8 cellular contexts compared by ENCODE assay signal in the genomic region with DNA sequence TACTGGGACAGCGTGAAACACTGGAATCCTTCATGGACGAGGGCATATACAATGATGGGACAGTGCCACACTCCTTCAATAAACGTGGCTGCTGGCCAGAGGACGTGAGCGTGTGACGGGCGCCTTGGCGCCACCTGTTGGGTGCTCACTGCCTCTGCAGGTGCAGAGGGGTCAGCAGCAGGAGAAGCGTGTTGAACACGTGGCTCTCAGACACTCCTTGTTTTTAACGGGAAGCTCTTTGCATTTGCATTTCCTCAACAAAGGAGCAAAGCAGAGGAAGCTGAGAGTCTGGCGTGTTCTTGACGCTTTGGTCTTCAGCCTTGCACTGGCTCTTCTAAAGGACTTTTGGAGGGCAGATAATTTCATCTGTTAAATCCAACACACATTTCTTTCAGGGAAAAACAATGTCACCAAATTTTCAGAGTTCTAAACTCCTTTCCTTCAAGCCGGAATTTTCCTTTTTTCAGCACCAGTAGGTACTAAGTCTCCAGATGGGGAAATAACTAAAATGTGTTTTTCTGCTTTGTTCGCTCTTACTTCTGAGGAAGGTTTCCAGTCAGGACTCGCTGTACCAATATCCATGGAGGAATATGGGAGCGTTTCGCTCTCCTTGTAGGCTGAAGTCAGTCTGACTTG. TPM values are rescaled to one million over a fixed set of nuclear protein-coding genes. Genes with fewer than 3 reads are reported as not detected.
DNase-seq lines count a peak whose midpoint lies in the region; ATAC-seq and TF ChIP-seq lines count a peak whose summit lies in the region.

No MANE protein-coding gene starts in this region.

- DNase-seq in GM10248 (ENCODE audit: extremely low spot score), result peak; percentile 85
- DNase-seq in NAMALWA (ENCODE audit: low spot score), result peak; percentile 93
- peak; percentile 87 for DNase-seq in SKM-1 treated with dmso at 0.1 percent for 144 hours (lab: John Stamatoyannopoulos, UW; ENCODE audit: unreplicated experiment)
- peak; percentile 92 for DNase-seq in Right ventricle myocardium inferior (ENCODE audit: missing footprints)
- DNase-seq in posterior cingulate gyrus, result peak; percentile 61 to 97 (median 78)
- DNase-seq in type B pancreatic cell (ENCODE audit: extremely low spot score, unreplicated experiment), result no peak

- no peaks in the 10 kb centered on the region for H3K27me3 Mint-ChIP-seq in activated naive CD8-positive, alpha-beta T cell
- no peaks in the 10 kb centered on the region for H3K27me3 Mint-ChIP-seq in type B pancreatic cell

- ATAC-seq in Right ventricle myocardium inferior, result peak; percentile 21
- ATAC-seq in HG02642 (IDR thresholded peaks at IDR 0.05; ENCODE audit: poor library complexity, unreplicated experiment), result no peak

- H3K9me3 Mint-ChIP-seq in activated naive CD8-positive, alpha-beta T cell (ENCODE audit: low read depth), result no peaks in the 10 kb centered on the region
- no peaks in the 10 kb centered on the region for H3K9me3 Mint-ChIP-seq in type B pancreatic cell

- TF ChIP-seq CTCF in GM10248 (IDR thresholded peaks at IDR 0.05; ENCODE audit: control extremely low read depth, extremely low read depth, low read depth, missing control alignments) (peak; percentile 98), type B pancreatic cell (conservative IDR thresholded peaks at IDR 0.05) (peak; percentile 92)

- H3K4me3 Mint-ChIP-seq in activated naive CD8-positive, alpha-beta T cell, result peak overlapping the region; percentile 27
- peak overlapping the region; percentile 67 for H3K4me3 Mint-ChIP-seq in type B pancreatic cell

- peaks cover 32% of the 10 kb centered on the region for H3K4me1 Mint-ChIP-seq in activated naive CD8-positive, alpha-beta T cell (ENCODE audit: low read depth)
- H3K4me1 Mint-ChIP-seq in type B pancreatic cell (ENCODE audit: unreplicated experiment), result peaks cover 16% of the 10 kb centered on the region

- CTCF ChIA-PET in GM10248 (lab: Yijun Ruan, JAX), result interaction anchor here (0.6 to 6.6 kb wide), 33 partner anchors 10 to 610 kb away, joined by 3 to 121 read pairs (median 4); a partner anchor contains a TSS

- H3K27ac Mint-ChIP-seq in activated naive CD8-positive, alpha-beta T cell, result peak overlapping the region; percentile 92
- H3K27ac Mint-ChIP-seq in type B pancreatic cell, result peak overlapping the region; percentile 90

- intact Hi-C loops in Right ventricle myocardium inferior (cut with DNase I) (loop anchor here (1.0 to 10.0 kb wide), 4 partner anchors 36 to 549 kb away; no protein-coding TSS in a partner anchor), posterior cingulate gyrus (cut with DNase I) (loop anchor here (1.0 to 2.0 kb wide), 2 partner anchors 57 to 87 kb away; no protein-coding TSS in a partner anchor)

- H3K36me3 Mint-ChIP-seq in activated naive CD8-positive, alpha-beta T cell, result peaks cover 5% of the 10 kb centered on the region
- peaks cover 30% of the 10 kb centered on the region for H3K36me3 Mint-ChIP-seq in type B pancreatic cell

- POLR2A ChIA-PET in GM10248 (lab: Yijun Ruan, JAX), result no interaction called here

RNA-seq across cellular contexts. Expression of a gene that starts 2.9 kb away (rescaled TPM):
- 19.1 TPM for total RNA-seq in Right ventricle myocardium inferior
- total RNA-seq in type B pancreatic cell (ENCODE audit: low replicate concordance), result 46.3 and 50.0 TPM in 2 replicates

RNA-seq across cellular contexts. Expression of a gene that starts 41.2 kb away (rescaled TPM):
- 176 TPM for total RNA-seq in Right ventricle myocardium inferior
- 121 and 146 TPM in 2 replicates for total RNA-seq in type B pancreatic cell (ENCODE audit: low replicate concordance)
